8 cellular contexts compared by ENCODE assay signal in the genomic region with DNA sequence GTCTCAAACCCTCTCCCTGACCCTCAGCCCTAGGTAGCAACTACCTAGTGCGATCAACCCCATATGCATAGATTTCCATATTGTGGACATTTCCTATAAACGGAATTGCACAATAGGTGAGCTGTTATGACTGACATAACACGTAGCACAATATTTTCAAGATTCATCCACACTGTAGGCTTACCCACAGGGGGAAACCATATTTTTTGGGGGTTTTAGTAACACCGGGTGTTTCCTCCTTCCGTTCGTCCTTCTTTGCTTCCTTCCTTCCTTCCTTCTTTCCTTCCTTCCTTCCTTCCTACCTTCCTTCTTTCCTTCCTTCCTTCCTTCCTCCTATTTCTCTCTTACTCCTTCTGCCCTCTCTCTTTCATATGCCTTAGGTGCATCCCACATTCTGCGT.
DNase-seq lines count a peak whose midpoint lies in the region; FAIRE-seq and TF ChIP-seq lines count a peak whose summit lies in the region.
"Not testable (repeated sequence)": the region's sequence is repeated elsewhere in the genome, so short reads cannot be mapped to it uniquely, and the experiment has no call there.

No MANE protein-coding gene starts in this region.

- not testable (repeated sequence) for H3K4me1 ChIP-seq in small intestine (ENCODE audit: control insufficient read depth in 2 of 2, insufficient read depth in 1 of 2, low read depth in 1 of 2, low read length in 1 of 2)

- TF ChIP-seq POLR2A in H54 (IDR thresholded peaks at IDR 0.05; ENCODE audit: low read depth, low read length), result not testable (repeated sequence)

- H3K36me3 ChIP-seq in small intestine (ENCODE audit: control insufficient read depth in 2 of 2, insufficient read depth in 2 of 2, low read length in 2 of 2), result not testable (repeated sequence)

- peak; percentile 38 for FAIRE-seq in H54 (lab: Jason Lieb, UNC)
- FAIRE-seq in RCC 7860 (lab: Jason Lieb, UNC), result not testable (repeated sequence)
- peak; percentile 96 for FAIRE-seq in small intestine (lab: Jason Lieb, UNC)

- 74 to 84% (median 78%) methylated on average over 6 of the region's 7 CpGs for WGBS in small intestine, 3 donors

- peak; percentile 13 for DNase-seq in AG08395 (ENCODE audit: low spot score)
- DNase-seq in GM03348 (ENCODE audit: low spot score), result peak; percentile 18
- DNase-seq in H54 (ENCODE audit: insufficient read length, low spot score), result not testable (repeated sequence)
- peak; percentile 3 for DNase-seq in RCC 7860 (ENCODE audit: low spot score)
- DNase-seq in cerebellum (ENCODE audit: low spot score), result peak; percentile 26
- DNase-seq in fibroblast of peridontal ligament (ENCODE audit: extremely low read depth), result peak; percentile 9
- peak; percentile 26 for DNase-seq in islet precursor cell
- DNase-seq in small intestine, result peak; percentile 8

- not testable (repeated sequence) for H3K27ac ChIP-seq in small intestine (ENCODE audit: low read depth in 1 of 2, low read length in 1 of 2)

- H3K27me3 ChIP-seq in small intestine (ENCODE audit: control insufficient read depth in 2 of 2, insufficient read depth in 2 of 2, low read length in 2 of 2), result not testable (repeated sequence)

- H3K4me3 ChIP-seq in small intestine (ENCODE audit: low read depth in 1 of 2, low read length in 2 of 2), result not testable (repeated sequence)

- H3K9me3 ChIP-seq in small intestine (ENCODE audit: control insufficient read depth, low read depth), result not testable (repeated sequence)
